In the genomic region with DNA sequence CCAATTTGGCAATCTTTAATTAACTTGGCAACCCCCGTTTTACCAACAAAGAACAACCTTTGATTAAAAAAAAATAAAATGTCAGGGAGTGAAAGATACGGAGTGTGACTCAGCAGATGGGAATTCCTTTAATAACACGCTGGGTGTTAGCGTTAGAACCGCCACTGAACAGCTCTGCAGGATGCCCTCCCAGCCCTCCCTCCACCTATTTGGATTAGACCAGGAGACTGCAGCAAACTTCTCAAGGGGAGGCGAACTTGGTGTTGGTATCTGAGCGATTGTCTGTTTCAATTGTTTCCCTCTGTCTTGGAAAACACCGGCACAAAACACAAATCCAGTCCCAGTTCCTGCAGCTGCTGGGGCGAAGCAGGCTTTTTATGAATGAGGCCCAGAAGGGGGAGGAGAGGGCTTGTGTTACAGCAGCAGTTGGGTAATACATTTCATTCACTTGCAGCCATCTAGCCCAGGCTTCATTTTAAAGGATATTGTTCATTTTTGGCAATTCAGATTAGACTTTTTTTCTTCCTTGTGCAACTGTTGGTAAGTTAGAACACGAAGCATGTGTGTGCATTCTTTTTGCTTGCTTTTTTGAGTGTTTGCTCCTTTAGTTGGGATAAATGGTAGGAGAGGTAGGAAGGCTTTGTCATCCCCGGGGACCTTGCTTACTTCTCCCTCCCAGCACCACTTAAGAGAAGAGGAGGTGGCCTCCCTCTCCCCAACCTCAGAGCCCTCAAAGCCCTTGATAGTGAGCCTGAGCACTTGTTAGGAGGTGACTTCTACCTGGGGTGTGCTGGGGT, we compare ENCODE assay signal across 8 cellular contexts.
DNase-seq lines count a peak whose midpoint lies in the region; ATAC-seq, FAIRE-seq and TF ChIP-seq lines count a peak whose summit lies in the region.

No MANE protein-coding gene starts in this region.

- H3K4me1 ChIP-seq in left lung (peaks cover 27 to 34% of the 10 kb centered on the region in 2 donors), thoracic aorta (ENCODE audit: control insufficient read depth in 1 of 2, low read depth in 2 of 2) (peaks cover 28 to 69% of the 10 kb centered on the region in 2 donors)

- no peak for FAIRE-seq in RCC 7860 (lab: Jason Lieb, UNC)

- no peak overlapping the region for H3K4me3 ChIP-seq in AG09309 (ENCODE audit: control insufficient read depth, low read depth, low read length)
- no peak overlapping the region for H3K4me3 ChIP-seq in left lung
- peak overlapping the region; percentile 48 for H3K4me3 ChIP-seq in thoracic aorta

- H3K4me1 Mint-ChIP-seq in dendritic cell treated with granulocyte-macrophage colony-stimulating factor and Interleukin-4, amounts not matched to agents 40 ng/mL and 50 ng/mL, for 4 days (ENCODE audit: low read depth) = peaks cover 50% of the 10 kb centered on the region

- no peaks in the 10 kb centered on the region for H3K9me3 Mint-ChIP-seq in dendritic cell treated with granulocyte-macrophage colony-stimulating factor and Interleukin-4, amounts not matched to agents 40 ng/mL and 50 ng/mL, for 4 days

- H3K4me3 Mint-ChIP-seq in dendritic cell treated with granulocyte-macrophage colony-stimulating factor and Interleukin-4, amounts not matched to agents 40 ng/mL and 50 ng/mL, for 4 days = no peak overlapping the region

- intact Hi-C loops in dendritic cell treated with granulocyte-macrophage colony-stimulating factor and Interleukin-4, amounts not matched to agents 40 ng/mL and 50 ng/mL, for 4 days (cut with micrococcal nuclease) = no loop called here
- intact Hi-C loops in left lung (cut with DNase I) = no loop called here

- peak overlapping the region; percentile 42 to 58 for H3K27ac ChIP-seq in left lung
- peak overlapping the region; percentile 47 to 62 for H3K27ac ChIP-seq in thoracic aorta

- H3K36me3 ChIP-seq in left lung (no peaks in the 10 kb centered on the region), thoracic aorta (no peaks in the 10 kb centered on the region)

- peak; percentile 91 for ATAC-seq in left lung
- ATAC-seq in thoracic aorta (ENCODE audit: insufficient number of reproducible peaks, low FRiP score, low read depth) = peak; percentile 72
- ATAC-seq in GM18520 (IDR thresholded peaks at IDR 0.05; ENCODE audit: unreplicated experiment) = no peak
- no peak for ATAC-seq in GM21825 (IDR thresholded peaks at IDR 0.05; ENCODE audit: unreplicated experiment)

- H3K27ac Mint-ChIP-seq in dendritic cell treated with granulocyte-macrophage colony-stimulating factor and Interleukin-4, amounts not matched to agents 40 ng/mL and 50 ng/mL, for 4 days = peak overlapping the region; percentile 40

- no peak for TF ChIP-seq CTCF in AG09309 (IDR thresholded peaks at IDR 0.05; ENCODE audit: control insufficient read depth, insufficient read depth, low read depth, low read length, missing control alignments)
- TF ChIP-seq CTCF in left lung (IDR thresholded peaks at IDR 0.05) = no peak
- no peak for TF ChIP-seq CTCF in thoracic aorta (IDR thresholded peaks at IDR 0.05)

- H3K27me3 Mint-ChIP-seq in dendritic cell treated with granulocyte-macrophage colony-stimulating factor and Interleukin-4, amounts not matched to agents 40 ng/mL and 50 ng/mL, for 4 days = no peaks in the 10 kb centered on the region

- H3K27me3 ChIP-seq in left lung (no peaks in the 10 kb centered on the region), thoracic aorta (replicated peaks; ENCODE audit: insufficient read depth) (no peaks in the 10 kb centered on the region)

- H3K36me3 Mint-ChIP-seq in dendritic cell treated with granulocyte-macrophage colony-stimulating factor and Interleukin-4, amounts not matched to agents 40 ng/mL and 50 ng/mL, for 4 days (ENCODE audit: low read depth) = no peaks in the 10 kb centered on the region

- DNase-seq in AG09309 (ENCODE audit: low read depth) (peak; percentile 68), HT1080 (ENCODE audit: low read depth) (peak; percentile 81), RCC 7860 (ENCODE audit: low spot score) (peak; percentile 65), left lung (peak in 1 of 2 donors; percentile 43), thoracic aorta (ENCODE audit: low spot score) (no peak)

- H3K9me3 ChIP-seq in left lung (no peaks in the 10 kb centered on the region), thoracic aorta (no peaks in the 10 kb centered on the region)

Comparison
In these comparisons a context has a peak if more than half of its experiments do, and no peak if none do; other contexts are left out.
1. ATAC-seq: peak in left lung (single experiment) and thoracic aorta (single experiment); none in GM18520 (single experiment) and GM21825 (single experiment).